1 cellular context compared by ENCODE assay signal in the genomic region with DNA sequence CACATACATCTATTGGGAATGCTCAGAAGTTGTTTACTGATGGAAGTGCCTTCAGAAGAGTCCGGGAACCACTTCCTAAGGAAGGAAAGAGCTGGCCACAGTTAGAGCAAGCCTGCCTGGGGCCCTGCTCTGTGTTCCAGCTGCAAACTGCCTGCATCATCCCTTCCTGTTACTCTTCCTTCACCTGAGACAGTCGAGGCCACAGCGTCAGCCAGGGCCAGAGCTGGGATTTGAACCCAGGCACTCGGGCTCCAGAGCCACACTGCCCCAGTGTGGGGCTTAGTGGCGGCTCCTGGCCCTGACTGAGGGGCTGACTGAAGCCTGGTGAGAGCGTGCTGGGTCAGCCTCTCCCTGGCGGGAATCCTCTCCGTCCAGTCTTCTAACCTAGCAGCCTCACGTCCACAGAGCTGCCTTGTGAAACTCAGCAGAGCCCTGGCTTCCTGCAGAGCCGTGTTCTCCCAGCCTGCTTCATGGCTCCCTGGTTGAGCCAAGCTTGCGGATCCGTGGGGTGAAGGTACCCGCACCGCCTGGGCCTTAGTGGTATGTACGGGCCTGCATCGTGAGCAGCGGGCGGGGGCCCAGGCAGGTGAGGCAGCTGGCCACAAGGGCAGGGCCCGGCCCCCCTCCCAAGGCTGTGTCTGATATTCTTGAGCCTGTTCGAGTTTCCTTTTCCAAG.
TF ChIP-seq lines count a peak whose summit lies in the region.

No MANE protein-coding gene starts in this region.

TF ChIP-seq in HCT116, 20 proteins besides CTCF, POLR2A, EP300 and RAD21 (continued from another document):
- TF ChIP-seq, protein P1, sequence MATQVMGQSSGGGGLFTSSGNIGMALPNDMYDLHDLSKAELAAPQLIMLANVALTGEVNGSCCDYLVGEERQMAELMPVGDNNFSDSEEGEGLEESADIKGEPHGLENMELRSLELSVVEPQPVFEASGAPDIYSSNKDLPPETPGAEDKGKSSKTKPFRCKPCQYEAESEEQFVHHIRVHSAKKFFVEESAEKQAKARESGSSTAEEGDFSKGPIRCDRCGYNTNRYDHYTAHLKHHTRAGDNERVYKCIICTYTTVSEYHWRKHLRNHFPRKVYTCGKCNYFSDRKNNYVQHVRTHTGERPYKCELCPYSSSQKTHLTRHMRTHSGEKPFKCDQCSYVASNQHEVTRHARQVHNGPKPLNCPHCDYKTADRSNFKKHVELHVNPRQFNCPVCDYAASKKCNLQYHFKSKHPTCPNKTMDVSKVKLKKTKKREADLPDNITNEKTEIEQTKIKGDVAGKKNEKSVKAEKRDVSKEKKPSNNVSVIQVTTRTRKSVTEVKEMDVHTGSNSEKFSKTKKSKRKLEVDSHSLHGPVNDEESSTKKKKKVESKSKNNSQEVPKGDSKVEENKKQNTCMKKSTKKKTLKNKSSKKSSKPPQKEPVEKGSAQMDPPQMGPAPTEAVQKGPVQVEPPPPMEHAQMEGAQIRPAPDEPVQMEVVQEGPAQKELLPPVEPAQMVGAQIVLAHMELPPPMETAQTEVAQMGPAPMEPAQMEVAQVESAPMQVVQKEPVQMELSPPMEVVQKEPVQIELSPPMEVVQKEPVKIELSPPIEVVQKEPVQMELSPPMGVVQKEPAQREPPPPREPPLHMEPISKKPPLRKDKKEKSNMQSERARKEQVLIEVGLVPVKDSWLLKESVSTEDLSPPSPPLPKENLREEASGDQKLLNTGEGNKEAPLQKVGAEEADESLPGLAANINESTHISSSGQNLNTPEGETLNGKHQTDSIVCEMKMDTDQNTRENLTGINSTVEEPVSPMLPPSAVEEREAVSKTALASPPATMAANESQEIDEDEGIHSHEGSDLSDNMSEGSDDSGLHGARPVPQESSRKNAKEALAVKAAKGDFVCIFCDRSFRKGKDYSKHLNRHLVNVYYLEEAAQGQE (IDR thresholded peaks at IDR 0.05; ENCODE audit: low read depth): no peak
- TF ChIP-seq SRF (IDR thresholded peaks at IDR 0.05; ENCODE audit: low read depth): no peak
- TF ChIP-seq SP1 (IDR thresholded peaks at IDR 0.05; ENCODE audit: low read depth): no peak
- TF ChIP-seq YY1 (IDR thresholded peaks at IDR 0.05; ENCODE audit: extremely low read depth, insufficient replicate concordance, low read depth, low read length): no peak
- TF ChIP-seq EGR1 (IDR thresholded peaks at IDR 0.05; ENCODE audit: low read depth): no peak
- TF ChIP-seq ZBTB33 (IDR thresholded peaks at IDR 0.05; ENCODE audit: extremely low read depth, insufficient replicate concordance, low read length): no peak
- TF ChIP-seq CEBPB (IDR thresholded peaks at IDR 0.05; ENCODE audit: low read depth): no peak
- TF ChIP-seq JUND (IDR thresholded peaks at IDR 0.05): no peak
